ENCODE assay signal across 16 cellular contexts in genomic region chr1:186819563-186819962, GRCh38. TPM values are rescaled to one million over a fixed set of nuclear protein-coding genes. Genes with fewer than 3 reads are reported as not detected.
DNase-seq lines count a peak whose midpoint lies in the region; ATAC-seq and TF ChIP-seq lines count a peak whose summit lies in the region.
"Had no signal": no experiment of that assay in that cellular context is flagged by ENCODE, and none has a peak within 500 bp of the region (broad histone marks: within the 10 kb centered on the region; RNA-seq: fewer than 3 reads in every experiment).

No MANE protein-coding gene starts in this region.

- no peaks in the 10 kb centered on the region for H3K79me2 ChIP-seq in SK-N-SH (ENCODE audit: insufficient read depth)

- TF ChIP-seq RAD21 in SK-N-SH (IDR thresholded peaks at IDR 0.05; ENCODE audit: low read length): no peak

- no peaks in the 10 kb centered on the region for H3K36me3 ChIP-seq in SK-N-SH (replicated peaks in 1 of 2; ENCODE audit: control insufficient read depth in 1 of 2, insufficient read depth in 2 of 2, low read length in 1 of 2)
- no peaks in the 10 kb centered on the region for H3K36me3 ChIP-seq in lower lobe of right lung
- H3K36me3 ChIP-seq: right lobe of liver had no signal

- H3K9me3 ChIP-seq in SK-N-SH (no peaks in the 10 kb centered on the region), lower lobe of right lung (no peaks in the 10 kb centered on the region)
- H3K9me3 ChIP-seq: right lobe of liver had no signal

- no peak for TF ChIP-seq CTCF in SK-N-SH (IDR thresholded peaks at IDR 0.05)
- no peak for TF ChIP-seq CTCF in lower lobe of right lung (IDR thresholded peaks at IDR 0.05)
- TF ChIP-seq CTCF in GM13977 (IDR thresholded peaks at IDR 0.05; ENCODE audit: extremely low read depth, insufficient read depth, missing control alignments): no peak

- POLR2A ChIA-PET in SK-N-SH (lab: Yijun Ruan, JAX): no interaction called here

- H3K9me2 ChIP-seq in SK-N-SH: no peaks in the 10 kb centered on the region

- H3K4me1 ChIP-seq in SK-N-SH (ENCODE audit: control insufficient read depth in 1 of 2, insufficient read depth in 2 of 2, low read depth in 1 of 2, low read length in 1 of 2) (no peaks in the 10 kb centered on the region), lower lobe of right lung (no peaks in the 10 kb centered on the region)
- H3K4me1 ChIP-seq: right lobe of liver had no signal

- no peak overlapping the region; the same call in 1 of the 2 replicates for H3K9ac ChIP-seq in SK-N-SH

- peaks cover 7% of the 10 kb centered on the region for H3F3A ChIP-seq in SK-N-SH (replicated peaks; ENCODE audit: insufficient read depth)

- TF ChIP-seq EP300 in SK-N-SH (IDR thresholded peaks at IDR 0.05; ENCODE audit: borderline replicate concordance in 1 of 2, low read depth in 1 of 2, low read length in 1 of 2): no peak

- in situ Hi-C loops in GM13977 (cut with MboI; ENCODE audit: low pct_unique_long_range_greater_than_20kb, low sequenced_read_pairs, unreplicated experiment): loop anchor here (25.0 kb wide), 1 partner anchor 207 kb away; no protein-coding TSS in a partner anchor

- no peak overlapping the region for H3K4me3 ChIP-seq in SK-N-SH (ENCODE audit: low read depth in 2 of 2, low read length in 1 of 2)
- H3K4me3 ChIP-seq in lower lobe of right lung: no peak overlapping the region
- H3K4me3 ChIP-seq: right lobe of liver had no signal

- H3K27me3 ChIP-seq in SK-N-SH (ENCODE audit: insufficient read depth) (no peaks in the 10 kb centered on the region), lower lobe of right lung (ENCODE audit: low read depth) (no peaks in the 10 kb centered on the region)
- H3K27me3 ChIP-seq: right lobe of liver had no signal

- intact Hi-C loops in lower lobe of right lung (cut with DNase I): no loop called here

- no peak for DNase-seq in SK-N-SH
- DNase-seq in lower lobe of right lung: no peak
- DNase-seq in GM13977 (ENCODE audit: low spot score): no peak
- no peak for DNase-seq in activated CD4-positive, alpha-beta T cell treated with anti-CD3 and anti-CD28 coated beads for 4 hours
- no peak for DNase-seq in activated CD8-positive, alpha-beta memory T cell treated with anti-CD3 and anti-CD28 coated beads, Interleukin-2, amount 50 U/mL, for 48 hours
- DNase-seq: activated CD4-positive, alpha-beta T cell treated with anti-CD3 and anti-CD28 coated beads, Interleukin-2, amount 10 ng/mL, durations not matched to agents 7 days and 5 days; activated effector memory CD4-positive, alpha-beta T cell treated with Interleukin-2 at 50 U/mL for 16 hours; NCI-H1694; NK-92 treated with Interleukin-12 subunit alpha and Interleukin-12 subunit beta, amount 100 ng/mL, for 24 hours; right lobe of liver had no signal

- WGBS in SK-N-SH (ENCODE audit: low lambda C conversion rate): 4% methylated on average over 2 of the region's 2 CpGs

- no peaks in the 10 kb centered on the region for H4K20me1 ChIP-seq in SK-N-SH (ENCODE audit: insufficient read depth)

- peak overlapping the region; percentile 32 for H3K4me2 ChIP-seq in SK-N-SH

- CTCF ChIA-PET in SK-N-SH (lab: Yijun Ruan, JAX): no interaction called here

- H2AFZ ChIP-seq in SK-N-SH (ENCODE audit: low read depth): peak overlapping the region; percentile 36

- peak overlapping the region in 1 of 2 experiments; percentile 43; a peak in 1 of 4 replicates for H3K27ac ChIP-seq in SK-N-SH (ENCODE audit: low read depth in 2 of 2, low read length in 1 of 2)
- H3K27ac ChIP-seq in lower lobe of right lung: no peak overlapping the region
- H3K27ac ChIP-seq: 22Rv1, right lobe of liver had no signal

- ATAC-seq in SK-N-SH treated with all-trans-retinoic acid at 6 μM for 48 hours (no peak), HG02798 (IDR thresholded peaks at IDR 0.05; ENCODE audit: poor library complexity, unreplicated experiment) (peak; percentile 49), HG03565 (IDR thresholded peaks at IDR 0.05; ENCODE audit: unreplicated experiment) (peak; percentile 19), lower lobe of right lung (no peak)
- ATAC-seq: esophagus mucosa, HCT116 had no signal

TF ChIP-seq in SK-N-SH, 30 proteins besides CTCF, POLR2A, EP300 and RAD21 (continues in another document):
- TF ChIP-seq GABPA (IDR thresholded peaks at IDR 0.05; ENCODE audit: low read depth) (no peak), TCF12 (IDR thresholded peaks at IDR 0.05) (no peak), NFIC (IDR thresholded peaks at IDR 0.05; ENCODE audit: borderline replicate concordance) (no peak), ELF1 (IDR thresholded peaks at IDR 0.05) (no peak), TEAD4 (IDR thresholded peaks at IDR 0.05; ENCODE audit: borderline replicate concordance, insufficient read depth) (no peak), JUND (IDR thresholded peaks at IDR 0.05) (no peak), FOXJ3 (CRISPR knock-in tag; IDR thresholded peaks at IDR 0.05) (no peak)
- TF ChIP-seq, protein P1, sequence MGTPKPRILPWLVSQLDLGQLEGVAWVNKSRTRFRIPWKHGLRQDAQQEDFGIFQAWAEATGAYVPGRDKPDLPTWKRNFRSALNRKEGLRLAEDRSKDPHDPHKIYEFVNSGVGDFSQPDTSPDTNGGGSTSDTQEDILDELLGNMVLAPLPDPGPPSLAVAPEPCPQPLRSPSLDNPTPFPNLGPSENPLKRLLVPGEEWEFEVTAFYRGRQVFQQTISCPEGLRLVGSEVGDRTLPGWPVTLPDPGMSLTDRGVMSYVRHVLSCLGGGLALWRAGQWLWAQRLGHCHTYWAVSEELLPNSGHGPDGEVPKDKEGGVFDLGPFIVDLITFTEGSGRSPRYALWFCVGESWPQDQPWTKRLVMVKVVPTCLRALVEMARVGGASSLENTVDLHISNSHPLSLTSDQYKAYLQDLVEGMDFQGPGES (IDR thresholded peaks at IDR 0.05; ENCODE audit: low read depth, low read length): no peak
- TF ChIP-seq, protein P2, sequence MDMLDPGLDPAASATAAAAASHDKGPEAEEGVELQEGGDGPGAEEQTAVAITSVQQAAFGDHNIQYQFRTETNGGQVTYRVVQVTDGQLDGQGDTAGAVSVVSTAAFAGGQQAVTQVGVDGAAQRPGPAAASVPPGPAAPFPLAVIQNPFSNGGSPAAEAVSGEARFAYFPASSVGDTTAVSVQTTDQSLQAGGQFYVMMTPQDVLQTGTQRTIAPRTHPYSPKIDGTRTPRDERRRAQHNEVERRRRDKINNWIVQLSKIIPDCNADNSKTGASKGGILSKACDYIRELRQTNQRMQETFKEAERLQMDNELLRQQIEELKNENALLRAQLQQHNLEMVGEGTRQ (IDR thresholded peaks at IDR 0.05; ENCODE audit: borderline replicate concordance, low read depth, low read length): no peak

TF ChIP-seq in SK-N-SH treated with all-trans-retinoic acid at 6 μM for 48 hours, 23 proteins besides CTCF, POLR2A, EP300 and RAD21 (continues in another document):
- TF ChIP-seq ZFP30 (CRISPR knock-in tag; IDR thresholded peaks at IDR 0.05) (no peak), ESRRG (CRISPR knock-in tag; IDR thresholded peaks at IDR 0.05) (no peak), ZNF70 (CRISPR knock-in tag; IDR thresholded peaks at IDR 0.05) (no peak), OSR1 (CRISPR knock-in tag; IDR thresholded peaks at IDR 0.05) (no peak), SNAI2 (CRISPR knock-in tag; IDR thresholded peaks at IDR 0.05) (no peak), BACH2 (CRISPR knock-in tag; IDR thresholded peaks at IDR 0.05; ENCODE audit: borderline replicate concordance) (no peak), TCF4 (CRISPR knock-in tag; IDR thresholded peaks at IDR 0.05; ENCODE audit: borderline replicate concordance) (no peak), CSDC2 (CRISPR knock-in tag; IDR thresholded peaks at IDR 0.05) (no peak), ZFP3 (CRISPR knock-in tag; IDR thresholded peaks at IDR 0.05) (no peak), PPARA (CRISPR knock-in tag; IDR thresholded peaks at IDR 0.05; ENCODE audit: borderline replicate concordance) (no peak)
- TF ChIP-seq, protein P3, sequence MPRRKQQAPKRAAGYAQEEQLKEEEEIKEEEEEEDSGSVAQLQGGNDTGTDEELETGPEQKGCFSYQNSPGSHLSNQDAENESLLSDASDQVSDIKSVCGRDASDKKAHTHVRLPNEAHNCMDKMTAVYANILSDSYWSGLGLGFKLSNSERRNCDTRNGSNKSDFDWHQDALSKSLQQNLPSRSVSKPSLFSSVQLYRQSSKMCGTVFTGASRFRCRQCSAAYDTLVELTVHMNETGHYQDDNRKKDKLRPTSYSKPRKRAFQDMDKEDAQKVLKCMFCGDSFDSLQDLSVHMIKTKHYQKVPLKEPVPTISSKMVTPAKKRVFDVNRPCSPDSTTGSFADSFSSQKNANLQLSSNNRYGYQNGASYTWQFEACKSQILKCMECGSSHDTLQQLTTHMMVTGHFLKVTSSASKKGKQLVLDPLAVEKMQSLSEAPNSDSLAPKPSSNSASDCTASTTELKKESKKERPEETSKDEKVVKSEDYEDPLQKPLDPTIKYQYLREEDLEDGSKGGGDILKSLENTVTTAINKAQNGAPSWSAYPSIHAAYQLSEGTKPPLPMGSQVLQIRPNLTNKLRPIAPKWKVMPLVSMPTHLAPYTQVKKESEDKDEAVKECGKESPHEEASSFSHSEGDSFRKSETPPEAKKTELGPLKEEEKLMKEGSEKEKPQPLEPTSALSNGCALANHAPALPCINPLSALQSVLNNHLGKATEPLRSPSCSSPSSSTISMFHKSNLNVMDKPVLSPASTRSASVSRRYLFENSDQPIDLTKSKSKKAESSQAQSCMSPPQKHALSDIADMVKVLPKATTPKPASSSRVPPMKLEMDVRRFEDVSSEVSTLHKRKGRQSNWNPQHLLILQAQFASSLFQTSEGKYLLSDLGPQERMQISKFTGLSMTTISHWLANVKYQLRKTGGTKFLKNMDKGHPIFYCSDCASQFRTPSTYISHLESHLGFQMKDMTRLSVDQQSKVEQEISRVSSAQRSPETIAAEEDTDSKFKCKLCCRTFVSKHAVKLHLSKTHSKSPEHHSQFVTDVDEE (CRISPR knock-in tag; IDR thresholded peaks at IDR 0.05): no peak
- TF ChIP-seq, protein P4, sequence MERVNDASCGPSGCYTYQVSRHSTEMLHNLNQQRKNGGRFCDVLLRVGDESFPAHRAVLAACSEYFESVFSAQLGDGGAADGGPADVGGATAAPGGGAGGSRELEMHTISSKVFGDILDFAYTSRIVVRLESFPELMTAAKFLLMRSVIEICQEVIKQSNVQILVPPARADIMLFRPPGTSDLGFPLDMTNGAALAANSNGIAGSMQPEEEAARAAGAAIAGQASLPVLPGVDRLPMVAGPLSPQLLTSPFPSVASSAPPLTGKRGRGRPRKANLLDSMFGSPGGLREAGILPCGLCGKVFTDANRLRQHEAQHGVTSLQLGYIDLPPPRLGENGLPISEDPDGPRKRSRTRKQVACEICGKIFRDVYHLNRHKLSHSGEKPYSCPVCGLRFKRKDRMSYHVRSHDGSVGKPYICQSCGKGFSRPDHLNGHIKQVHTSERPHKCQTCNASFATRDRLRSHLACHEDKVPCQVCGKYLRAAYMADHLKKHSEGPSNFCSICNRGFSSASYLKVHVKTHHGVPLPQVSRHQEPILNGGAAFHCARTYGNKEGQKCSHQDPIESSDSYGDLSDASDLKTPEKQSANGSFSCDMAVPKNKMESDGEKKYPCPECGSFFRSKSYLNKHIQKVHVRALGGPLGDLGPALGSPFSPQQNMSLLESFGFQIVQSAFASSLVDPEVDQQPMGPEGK (CRISPR knock-in tag; IDR thresholded peaks at IDR 0.05; ENCODE audit: borderline replicate concordance): no peak

RNA-seq across cellular contexts. Expression of gene PLA2G4A, which starts 9.2 kb away (rescaled TPM):
- 0.26 and 0.49 TPM in 2 replicates for polyA plus RNA-seq in SK-N-SH (2012; rRNA removed)
- polyA plus RNA-seq in SK-N-SH (2012; cell fraction: cytosol; rRNA removed): 0.51 and 0.58 TPM in 2 replicates
- polyA plus RNA-seq in SK-N-SH (2012; cell fraction: nucleus; rRNA removed): 0.14 and 0.31 TPM in 2 replicates
- total RNA-seq in lower lobe of right lung: 10.1 TPM
- total RNA-seq: activated CD4-positive, alpha-beta T cell treated with anti-CD3 and anti-CD28 coated beads, Interleukin-2, amount 10 ng/mL, durations not matched to agents 7 days and 5 days had no signal

Comparison
In these comparisons a context has a peak if more than half of its experiments do, and no peak if none do; other contexts are left out.
1. ATAC-seq: peak in HG02798 (single experiment) and HG03565 (single experiment); none in SK-N-SH treated with all-trans-retinoic acid at 6 μM for 48 hours (single experiment) and lower lobe of right lung (0 of 2).